ENCODE assay signal across 20 cellular contexts in genomic region chr4:148881860-148882643, GRCh38.
DNase-seq lines count a peak whose midpoint lies in the region; ATAC-seq and TF ChIP-seq lines count a peak whose summit lies in the region.
"Had no signal": no experiment of that assay in that cellular context is flagged by ENCODE, and none has a peak within 500 bp of the region (broad histone marks: within the 10 kb centered on the region; RNA-seq: fewer than 3 reads in every experiment).

No MANE protein-coding gene starts in this region.

- peaks cover 3% of the 10 kb centered on the region for H3K4me1 ChIP-seq in NT2/D1 (ENCODE audit: insufficient read depth, insufficient read length)
- H3K4me1 ChIP-seq in left lung = no peaks in the 10 kb centered on the region

- no peaks in the 10 kb centered on the region; the same call in 1 of the 2 replicates for H3K9me3 ChIP-seq in NT2/D1 (ENCODE audit: insufficient read depth, low read length)
- no peaks in the 10 kb centered on the region for H3K9me3 ChIP-seq in left lung

- no peaks in the 10 kb centered on the region for H3K36me3 ChIP-seq in NT2/D1 (ENCODE audit: insufficient read depth, insufficient read length, low read length)
- no peaks in the 10 kb centered on the region for H3K36me3 ChIP-seq in left lung

- DNase-seq in ELF-1 (ENCODE audit: low read depth, low spot score) (peak; percentile 45), NT2/D1 (ENCODE audit: low read depth, low spot score) (peak; percentile 56), iPS DF 4.7 (ENCODE audit: extremely low read depth, low spot score) (peak; percentile 81), left lung (no peak), sciatic nerve (ENCODE audit: low spot score) (no peak), NCI-H446 treated with DMSO at 0.1 percent for 48 hours (lab: John Stamatoyannopoulos, UW) (no peak), NCI-H2107 treated with DMSO at 0.1 percent for 48 hours (lab: John Stamatoyannopoulos, UW; ENCODE audit: unreplicated experiment) (no peak)
- DNase-seq: AML-193, DMS79, KBM-7, NCI-H1105 treated with DMSO at 0.1 percent for 48 hours, NCI-H1694 treated with DMSO at 0.1 percent for 48 hours, NCI-H2107, NCI-H2227 treated with DMSO at 0.1 percent for 48 hours, NCI-H524 had no signal

- intact Hi-C loops in left lung (cut with DNase I) (no loop called here), sciatic nerve (cut with DNase I) (no loop called here)

- H3K27me3 ChIP-seq in NT2/D1 (ENCODE audit: insufficient read depth, insufficient read length) (no peaks in the 10 kb centered on the region), left lung (no peaks in the 10 kb centered on the region)

- no peak overlapping the region for H3K9ac ChIP-seq in NT2/D1 (ENCODE audit: insufficient read length, low read depth)

- H3K4me3 ChIP-seq in NT2/D1 (ENCODE audit: insufficient read length, low read depth) (no peak overlapping the region), left lung (no peak overlapping the region)

- no peak for TF ChIP-seq CTCF in left lung (IDR thresholded peaks at IDR 0.05)

- H3K27ac ChIP-seq in left lung = no peak overlapping the region
- H3K27ac ChIP-seq: 22Rv1, C4-2B had no signal

- peak; percentile 21 for ATAC-seq in left lung
- ATAC-seq in sciatic nerve = no peak
- no peak for ATAC-seq in GM19324 (IDR thresholded peaks at IDR 0.05; ENCODE audit: low FRiP score, unreplicated experiment)
- ATAC-seq: HCT116, HepG2 had no signal

Comparison
In these comparisons a context has a peak if more than half of its experiments do, and no peak if none do; other contexts are left out.
1. DNase-seq: peak in ELF-1 (single experiment), NT2/D1 (single experiment) and iPS DF 4.7 (single experiment); none in left lung (0 of 2), sciatic nerve (single experiment), NCI-H446 treated with DMSO at 0.1 percent for 48 hours (single experiment) and NCI-H2107 treated with DMSO at 0.1 percent for 48 hours (single experiment).